21 cellular contexts compared by ENCODE assay signal in the genomic region with DNA sequence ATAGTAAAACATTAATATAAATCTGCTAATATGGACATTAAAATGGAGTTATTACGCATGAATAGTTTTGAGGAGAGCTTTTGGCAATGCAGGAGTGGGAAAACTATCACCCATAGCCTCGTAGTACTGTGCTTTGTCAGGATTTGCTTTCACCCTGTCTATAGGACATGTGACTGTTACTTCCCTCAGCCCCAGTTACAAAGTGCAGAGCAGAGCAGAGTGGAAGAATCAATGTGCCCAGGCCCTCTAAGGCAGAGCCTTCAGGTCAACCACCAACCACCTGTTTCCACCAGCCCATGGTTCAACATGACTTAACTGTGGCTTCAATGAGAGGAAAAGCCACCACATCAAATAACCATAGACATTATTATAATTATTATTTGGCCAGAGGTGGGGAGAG.
"Had no signal": no experiment of that assay in that cellular context is flagged by ENCODE, and none has a peak within 500 bp of the region (broad histone marks: within the 10 kb centered on the region; RNA-seq: fewer than 3 reads in every experiment).

No MANE protein-coding gene starts in this region.

- ATAC-seq: Right ventricle myocardium inferior, SK-N-SH treated with all-trans-retinoic acid at 6 μM for 48 hours had no signal

- H3K9me3 ChIP-seq: SJCRH30 had no signal

- H3K4me3 ChIP-seq: SJCRH30 had no signal

- H3K4me1 ChIP-seq: SJCRH30 had no signal

- H3K36me3 ChIP-seq: SJCRH30 had no signal

- H3K27ac ChIP-seq: HL-60, SJCRH30 had no signal

- FAIRE-seq: HTR-8/SVneo had no signal

- DNase-seq: KBM-7, MV-4-11, NCI-H1048, NCI-H1105, NCI-H1417, NCI-H1436 treated with DMSO at 0.1 percent for 48 hours, NCI-H1694, NCI-H187 treated with DMSO at 0.1 percent for 48 hours, NCI-H2029 treated with DMSO at 0.1 percent for 48 hours, NCI-H2171 treated with DMSO at 0.1 percent for 48 hours, NCI-H345, NCI-H446 treated with DMSO at 0.1 percent for 48 hours, NCI-H510A treated with DMSO at 0.1 percent for 48 hours, NCI-H526 treated with DMSO at 0.1 percent for 48 hours, NCI-H748 treated with DMSO at 0.1 percent for 48 hours, SHP77 treated with DMSO at 0.1 percent for 48 hours, SJCRH30 had no signal

- H3K27me3 ChIP-seq: SJCRH30 had no signal
